ENCODE assay signal across 1 cellular context in the genomic region with DNA sequence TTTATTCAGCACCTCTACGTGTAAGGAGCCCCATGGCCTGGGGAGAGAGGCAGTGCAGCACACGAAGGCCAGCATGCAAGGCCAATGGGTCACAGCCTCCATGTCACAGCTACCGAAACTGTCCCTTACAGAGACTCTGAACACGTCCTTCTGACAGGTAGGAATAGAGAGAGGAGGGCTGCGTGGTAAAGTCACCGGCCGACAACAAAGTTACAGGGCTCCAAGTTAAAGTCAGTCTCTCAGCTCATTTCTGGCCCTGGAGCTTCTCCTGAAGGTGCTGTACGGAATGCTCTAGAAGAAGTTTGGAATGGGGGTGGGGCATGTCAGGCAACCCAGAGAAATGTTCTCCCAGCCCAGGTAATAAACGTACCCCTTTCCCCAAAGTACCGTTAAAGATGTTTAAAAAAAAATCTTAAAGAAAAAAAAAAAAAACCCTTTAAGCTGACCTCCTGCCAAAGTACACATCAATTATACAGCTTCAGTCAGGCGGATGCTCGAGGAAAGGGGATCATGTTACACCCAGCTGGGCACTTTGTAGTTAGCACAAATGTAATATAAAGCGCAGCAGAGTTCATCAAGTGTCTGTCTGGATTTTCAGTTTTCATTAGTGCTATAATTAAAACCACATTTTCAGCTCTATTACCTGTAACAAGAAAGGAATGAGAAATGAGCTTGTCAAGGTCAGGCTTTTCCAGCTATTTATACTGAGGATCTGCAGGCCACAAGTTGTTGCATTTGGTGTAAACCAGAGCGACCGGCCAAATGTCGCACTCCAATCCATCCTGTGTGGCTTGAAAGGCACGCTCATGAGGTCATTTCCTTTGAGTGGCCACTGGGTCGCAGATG.
TF ChIP-seq lines count a peak whose summit lies in the region.

No MANE protein-coding gene starts in this region.

TF ChIP-seq in GM23338, 12 proteins besides CTCF, POLR2A, EP300 and RAD21:
- TF ChIP-seq, protein P1, sequence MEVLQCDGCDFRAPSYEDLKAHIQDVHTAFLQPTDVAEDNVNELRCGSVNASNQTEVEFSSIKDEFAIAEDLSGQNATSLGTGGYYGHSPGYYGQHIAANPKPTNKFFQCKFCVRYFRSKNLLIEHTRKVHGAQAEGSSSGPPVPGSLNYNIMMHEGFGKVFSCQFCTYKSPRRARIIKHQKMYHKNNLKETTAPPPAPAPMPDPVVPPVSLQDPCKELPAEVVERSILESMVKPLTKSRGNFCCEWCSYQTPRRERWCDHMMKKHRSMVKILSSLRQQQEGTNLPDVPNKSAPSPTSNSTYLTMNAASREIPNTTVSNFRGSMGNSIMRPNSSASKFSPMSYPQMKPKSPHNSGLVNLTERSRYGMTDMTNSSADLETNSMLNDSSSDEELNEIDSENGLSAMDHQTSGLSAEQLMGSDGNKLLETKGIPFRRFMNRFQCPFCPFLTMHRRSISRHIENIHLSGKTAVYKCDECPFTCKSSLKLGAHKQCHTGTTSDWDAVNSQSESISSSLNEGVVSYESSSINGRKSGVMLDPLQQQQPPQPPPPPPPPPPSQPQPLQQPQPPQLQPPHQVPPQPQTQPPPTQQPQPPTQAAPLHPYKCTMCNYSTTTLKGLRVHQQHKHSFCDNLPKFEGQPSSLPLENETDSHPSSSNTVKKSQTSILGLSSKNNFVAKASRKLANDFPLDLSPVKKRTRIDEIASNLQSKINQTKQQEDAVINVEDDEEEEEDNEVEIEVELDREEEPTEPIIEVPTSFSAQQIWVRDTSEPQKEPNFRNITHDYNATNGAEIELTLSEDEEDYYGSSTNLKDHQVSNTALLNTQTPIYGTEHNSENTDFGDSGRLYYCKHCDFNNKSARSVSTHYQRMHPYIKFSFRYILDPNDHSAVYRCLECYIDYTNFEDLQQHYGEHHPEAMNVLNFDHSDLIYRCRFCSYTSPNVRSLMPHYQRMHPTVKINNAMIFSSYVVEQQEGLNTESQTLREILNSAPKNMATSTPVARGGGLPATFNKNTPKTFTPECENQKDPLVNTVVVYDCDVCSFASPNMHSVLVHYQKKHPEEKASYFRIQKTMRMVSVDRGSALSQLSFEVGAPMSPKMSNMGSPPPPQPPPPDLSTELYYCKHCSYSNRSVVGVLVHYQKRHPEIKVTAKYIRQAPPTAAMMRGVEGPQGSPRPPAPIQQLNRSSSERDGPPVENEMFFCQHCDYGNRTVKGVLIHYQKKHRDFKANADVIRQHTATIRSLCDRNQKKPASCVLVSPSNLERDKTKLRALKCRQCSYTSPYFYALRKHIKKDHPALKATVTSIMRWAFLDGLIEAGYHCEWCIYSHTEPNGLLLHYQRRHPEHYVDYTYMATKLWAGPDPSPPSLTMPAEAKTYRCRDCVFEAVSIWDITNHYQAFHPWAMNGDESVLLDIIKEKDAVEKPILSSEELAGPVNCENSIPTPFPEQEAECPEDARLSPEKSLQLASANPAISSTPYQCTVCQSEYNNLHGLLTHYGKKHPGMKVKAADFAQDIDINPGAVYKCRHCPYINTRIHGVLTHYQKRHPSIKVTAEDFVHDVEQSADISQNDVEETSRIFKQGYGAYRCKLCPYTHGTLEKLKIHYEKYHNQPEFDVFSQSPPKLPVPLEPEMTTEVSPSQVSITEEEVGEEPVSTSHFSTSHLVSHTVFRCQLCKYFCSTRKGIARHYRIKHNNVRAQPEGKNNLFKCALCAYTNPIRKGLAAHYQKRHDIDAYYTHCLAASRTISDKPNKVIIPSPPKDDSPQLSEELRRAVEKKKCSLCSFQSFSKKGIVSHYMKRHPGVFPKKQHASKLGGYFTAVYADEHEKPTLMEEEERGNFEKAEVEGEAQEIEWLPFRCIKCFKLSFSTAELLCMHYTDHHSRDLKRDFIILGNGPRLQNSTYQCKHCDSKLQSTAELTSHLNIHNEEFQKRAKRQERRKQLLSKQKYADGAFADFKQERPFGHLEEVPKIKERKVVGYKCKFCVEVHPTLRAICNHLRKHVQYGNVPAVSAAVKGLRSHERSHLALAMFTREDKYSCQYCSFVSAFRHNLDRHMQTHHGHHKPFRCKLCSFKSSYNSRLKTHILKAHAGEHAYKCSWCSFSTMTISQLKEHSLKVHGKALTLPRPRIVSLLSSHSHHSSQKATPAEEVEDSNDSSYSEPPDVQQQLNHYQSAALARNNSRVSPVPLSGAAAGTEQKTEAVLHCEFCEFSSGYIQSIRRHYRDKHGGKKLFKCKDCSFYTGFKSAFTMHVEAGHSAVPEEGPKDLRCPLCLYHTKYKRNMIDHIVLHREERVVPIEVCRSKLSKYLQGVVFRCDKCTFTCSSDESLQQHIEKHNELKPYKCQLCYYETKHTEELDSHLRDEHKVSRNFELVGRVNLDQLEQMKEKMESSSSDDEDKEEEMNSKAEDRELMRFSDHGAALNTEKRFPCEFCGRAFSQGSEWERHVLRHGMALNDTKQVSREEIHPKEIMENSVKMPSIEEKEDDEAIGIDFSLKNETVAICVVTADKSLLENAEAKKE (CRISPR knock-in tag; IDR thresholded peaks at IDR 0.05) = no peak
- TF ChIP-seq, protein P2, sequence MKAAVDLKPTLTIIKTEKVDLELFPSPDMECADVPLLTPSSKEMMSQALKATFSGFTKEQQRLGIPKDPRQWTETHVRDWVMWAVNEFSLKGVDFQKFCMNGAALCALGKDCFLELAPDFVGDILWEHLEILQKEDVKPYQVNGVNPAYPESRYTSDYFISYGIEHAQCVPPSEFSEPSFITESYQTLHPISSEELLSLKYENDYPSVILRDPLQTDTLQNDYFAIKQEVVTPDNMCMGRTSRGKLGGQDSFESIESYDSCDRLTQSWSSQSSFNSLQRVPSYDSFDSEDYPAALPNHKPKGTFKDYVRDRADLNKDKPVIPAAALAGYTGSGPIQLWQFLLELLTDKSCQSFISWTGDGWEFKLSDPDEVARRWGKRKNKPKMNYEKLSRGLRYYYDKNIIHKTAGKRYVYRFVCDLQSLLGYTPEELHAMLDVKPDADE (IDR thresholded peaks at IDR 0.05) = no peak
- no peak for TF ChIP-seq STAT1 (IDR thresholded peaks at IDR 0.05; ENCODE audit: unreplicated experiment)
- no peak for TF ChIP-seq JUNB (IDR thresholded peaks at IDR 0.05; ENCODE audit: unreplicated experiment)
- TF ChIP-seq ZNF331 (CRISPR knock-in tag; IDR thresholded peaks at IDR 0.05; ENCODE audit: low read depth) = no peak
- TF ChIP-seq NANOG (IDR thresholded peaks at IDR 0.05; ENCODE audit: borderline replicate concordance) = no peak
- TF ChIP-seq CREB1 (CRISPR knock-in tag; IDR thresholded peaks at IDR 0.05; ENCODE audit: low read depth) = no peak
- no peak for TF ChIP-seq EZH2phosphoT487 (IDR thresholded peaks at IDR 0.05; ENCODE audit: unreplicated experiment)
- no peak for TF ChIP-seq EZH2 (IDR thresholded peaks at IDR 0.05; ENCODE audit: low read depth, unreplicated experiment)
- no peak for TF ChIP-seq ZNF114 (CRISPR knock-in tag; IDR thresholded peaks at IDR 0.05)
- TF ChIP-seq, protein P3, sequence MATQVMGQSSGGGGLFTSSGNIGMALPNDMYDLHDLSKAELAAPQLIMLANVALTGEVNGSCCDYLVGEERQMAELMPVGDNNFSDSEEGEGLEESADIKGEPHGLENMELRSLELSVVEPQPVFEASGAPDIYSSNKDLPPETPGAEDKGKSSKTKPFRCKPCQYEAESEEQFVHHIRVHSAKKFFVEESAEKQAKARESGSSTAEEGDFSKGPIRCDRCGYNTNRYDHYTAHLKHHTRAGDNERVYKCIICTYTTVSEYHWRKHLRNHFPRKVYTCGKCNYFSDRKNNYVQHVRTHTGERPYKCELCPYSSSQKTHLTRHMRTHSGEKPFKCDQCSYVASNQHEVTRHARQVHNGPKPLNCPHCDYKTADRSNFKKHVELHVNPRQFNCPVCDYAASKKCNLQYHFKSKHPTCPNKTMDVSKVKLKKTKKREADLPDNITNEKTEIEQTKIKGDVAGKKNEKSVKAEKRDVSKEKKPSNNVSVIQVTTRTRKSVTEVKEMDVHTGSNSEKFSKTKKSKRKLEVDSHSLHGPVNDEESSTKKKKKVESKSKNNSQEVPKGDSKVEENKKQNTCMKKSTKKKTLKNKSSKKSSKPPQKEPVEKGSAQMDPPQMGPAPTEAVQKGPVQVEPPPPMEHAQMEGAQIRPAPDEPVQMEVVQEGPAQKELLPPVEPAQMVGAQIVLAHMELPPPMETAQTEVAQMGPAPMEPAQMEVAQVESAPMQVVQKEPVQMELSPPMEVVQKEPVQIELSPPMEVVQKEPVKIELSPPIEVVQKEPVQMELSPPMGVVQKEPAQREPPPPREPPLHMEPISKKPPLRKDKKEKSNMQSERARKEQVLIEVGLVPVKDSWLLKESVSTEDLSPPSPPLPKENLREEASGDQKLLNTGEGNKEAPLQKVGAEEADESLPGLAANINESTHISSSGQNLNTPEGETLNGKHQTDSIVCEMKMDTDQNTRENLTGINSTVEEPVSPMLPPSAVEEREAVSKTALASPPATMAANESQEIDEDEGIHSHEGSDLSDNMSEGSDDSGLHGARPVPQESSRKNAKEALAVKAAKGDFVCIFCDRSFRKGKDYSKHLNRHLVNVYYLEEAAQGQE (IDR thresholded peaks at IDR 0.05; ENCODE audit: unreplicated experiment) = no peak
- TF ChIP-seq POLR2AphosphoS5 (IDR thresholded peaks at IDR 0.05; ENCODE audit: low read depth) = no peak
